13 cellular contexts compared by ENCODE assay signal in the genomic region with DNA sequence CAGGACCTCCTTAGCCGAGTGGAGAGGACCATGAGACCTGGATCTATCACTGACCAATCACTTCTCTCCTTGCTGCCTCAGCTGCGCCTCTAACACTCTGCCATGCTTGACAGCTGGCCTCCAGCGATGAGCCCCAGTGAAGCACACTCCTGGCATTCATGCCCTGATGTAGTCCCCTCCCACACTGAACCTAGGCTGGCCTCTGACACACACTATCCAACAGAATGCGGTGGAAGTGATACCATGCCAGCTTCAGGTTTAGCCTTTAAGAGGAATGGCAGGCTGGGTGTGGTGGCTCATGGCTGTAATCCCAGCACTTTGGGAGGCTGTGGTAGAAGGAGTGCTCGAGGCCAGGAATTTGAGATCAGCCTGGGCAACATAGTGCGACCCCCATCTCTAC.
"Had no signal": no experiment of that assay in that cellular context is flagged by ENCODE, and none has a peak within 500 bp of the region (broad histone marks: within the 10 kb centered on the region; RNA-seq: fewer than 3 reads in every experiment).

No MANE protein-coding gene starts in this region.

- H3K4me3 ChIP-seq: colonic mucosa, upper lobe of left lung had no signal

- DNase-seq: activated CD4-positive, alpha-beta T cell treated with anti-CD3 and anti-CD28 coated beads, Interleukin-2, amount 10 ng/mL, durations not matched to agents 7 days and 5 days; activated CD8-positive, alpha-beta T cell treated with anti-CD3 and anti-CD28 coated beads, Interleukin-2, amount 10 ng/mL, durations not matched to agents 7 days and 5 days; activated naive CD4-positive, alpha-beta T cell treated with anti-CD3 and anti-CD28 coated beads for 36 hours; activated T-cell treated with anti-CD3 and anti-CD28 coated beads, Interleukin-2, amount 50 U/mL, for 4 hours; anterior cingulate cortex; central memory CD4-positive, alpha-beta T cell; colonic mucosa; immature natural killer cell; stimulated activated CD4-positive, alpha-beta T cell treated with anti-CD3 and anti-CD28 coated beads, Interleukin-12 subunit alpha, Interleukin-12 subunit beta, amount 100 ng/mL, for 4 hours; stimulated activated CD4-positive, alpha-beta T cell treated with anti-CD3 and anti-CD28 coated beads, Interleukin-2, amount 100 ng/mL, for 24 hours; stimulated activated naive CD8-positive, alpha-beta T cell treated with anti-CD3 and anti-CD28 coated beads, Interleukin-15, amount 100 ng/mL, for 72 hours; upper lobe of left lung had no signal

- H3K27ac ChIP-seq: brain microvascular endothelial cell, colonic mucosa, upper lobe of left lung had no signal

- H3K9me3 ChIP-seq: colonic mucosa, upper lobe of left lung had no signal

- H3K36me3 ChIP-seq: brain microvascular endothelial cell, colonic mucosa, upper lobe of left lung had no signal

- H3K27me3 ChIP-seq: brain microvascular endothelial cell, colonic mucosa, upper lobe of left lung had no signal
